1 cellular context compared by ENCODE assay signal in the genomic region with DNA sequence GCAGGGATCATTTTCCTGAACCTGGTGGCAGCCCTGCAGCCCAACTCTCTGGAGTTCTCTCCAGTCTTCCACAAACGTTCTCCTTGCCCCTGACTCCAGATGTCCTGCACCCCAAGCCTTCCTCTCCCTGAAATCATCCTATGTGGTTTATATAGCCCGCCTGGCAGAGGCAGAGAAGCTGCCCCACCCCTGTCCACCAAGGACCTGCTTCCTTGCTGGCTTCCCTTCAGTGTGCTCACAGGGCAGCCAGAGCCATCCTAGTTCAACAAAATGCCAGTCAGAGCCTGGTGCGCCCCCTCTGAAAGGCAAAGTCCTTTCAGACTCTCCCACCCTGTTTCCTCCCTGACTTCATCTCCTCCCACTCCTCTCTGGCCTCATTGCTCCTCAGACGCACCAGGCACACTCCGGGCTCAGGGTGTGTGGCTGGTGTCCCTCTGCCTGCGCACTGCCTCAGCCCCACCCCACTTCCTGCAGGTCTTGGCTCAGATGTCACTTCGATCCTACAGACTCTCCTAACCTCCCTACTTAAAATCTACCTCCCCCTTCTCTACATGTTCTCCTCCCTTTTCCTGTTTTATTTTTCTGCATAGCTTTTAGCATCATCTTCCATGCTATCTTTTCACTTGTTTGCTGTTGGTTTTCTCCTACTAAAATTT.
TF ChIP-seq lines count a peak whose summit lies in the region.

No MANE protein-coding gene starts in this region.

TF ChIP-seq in GM12878, 131 proteins besides CTCF, POLR2A, EP300 and RAD21:
- TF ChIP-seq SMARCA5 (IDR thresholded peaks at IDR 0.05) (no peak), PML (IDR thresholded peaks at IDR 0.05; ENCODE audit: low read length) (no peak), SRF (IDR thresholded peaks at IDR 0.05; ENCODE audit: low read depth in 2 of 2, low read length in 2 of 2) (no peak), TARDBP (IDR thresholded peaks at IDR 0.05; ENCODE audit: borderline replicate concordance) (no peak), KDM1A (IDR thresholded peaks at IDR 0.05; ENCODE audit: borderline replicate concordance) (no peak), ASH2L (IDR thresholded peaks at IDR 0.05; ENCODE audit: borderline replicate concordance, low read depth) (no peak), ZBED1 (IDR thresholded peaks at IDR 0.05; ENCODE audit: borderline replicate concordance) (no peak), FOXK2 (IDR thresholded peaks at IDR 0.05) (no peak)
- TF ChIP-seq, protein P1, sequence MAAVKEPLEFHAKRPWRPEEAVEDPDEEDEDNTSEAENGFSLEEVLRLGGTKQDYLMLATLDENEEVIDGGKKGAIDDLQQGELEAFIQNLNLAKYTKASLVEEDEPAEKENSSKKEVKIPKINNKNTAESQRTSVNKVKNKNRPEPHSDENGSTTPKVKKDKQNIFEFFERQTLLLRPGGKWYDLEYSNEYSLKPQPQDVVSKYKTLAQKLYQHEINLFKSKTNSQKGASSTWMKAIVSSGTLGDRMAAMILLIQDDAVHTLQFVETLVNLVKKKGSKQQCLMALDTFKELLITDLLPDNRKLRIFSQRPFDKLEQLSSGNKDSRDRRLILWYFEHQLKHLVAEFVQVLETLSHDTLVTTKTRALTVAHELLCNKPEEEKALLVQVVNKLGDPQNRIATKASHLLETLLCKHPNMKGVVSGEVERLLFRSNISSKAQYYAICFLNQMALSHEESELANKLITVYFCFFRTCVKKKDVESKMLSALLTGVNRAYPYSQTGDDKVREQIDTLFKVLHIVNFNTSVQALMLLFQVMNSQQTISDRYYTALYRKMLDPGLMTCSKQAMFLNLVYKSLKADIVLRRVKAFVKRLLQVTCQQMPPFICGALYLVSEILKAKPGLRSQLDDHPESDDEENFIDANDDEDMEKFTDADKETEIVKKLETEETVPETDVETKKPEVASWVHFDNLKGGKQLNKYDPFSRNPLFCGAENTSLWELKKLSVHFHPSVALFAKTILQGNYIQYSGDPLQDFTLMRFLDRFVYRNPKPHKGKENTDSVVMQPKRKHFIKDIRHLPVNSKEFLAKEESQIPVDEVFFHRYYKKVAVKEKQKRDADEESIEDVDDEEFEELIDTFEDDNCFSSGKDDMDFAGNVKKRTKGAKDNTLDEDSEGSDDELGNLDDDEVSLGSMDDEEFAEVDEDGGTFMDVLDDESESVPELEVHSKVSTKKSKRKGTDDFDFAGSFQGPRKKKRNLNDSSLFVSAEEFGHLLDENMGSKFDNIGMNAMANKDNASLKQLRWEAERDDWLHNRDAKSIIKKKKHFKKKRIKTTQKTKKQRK (IDR thresholded peaks at IDR 0.05; ENCODE audit: low read depth, low read length): no peak
- TF ChIP-seq, protein P2, sequence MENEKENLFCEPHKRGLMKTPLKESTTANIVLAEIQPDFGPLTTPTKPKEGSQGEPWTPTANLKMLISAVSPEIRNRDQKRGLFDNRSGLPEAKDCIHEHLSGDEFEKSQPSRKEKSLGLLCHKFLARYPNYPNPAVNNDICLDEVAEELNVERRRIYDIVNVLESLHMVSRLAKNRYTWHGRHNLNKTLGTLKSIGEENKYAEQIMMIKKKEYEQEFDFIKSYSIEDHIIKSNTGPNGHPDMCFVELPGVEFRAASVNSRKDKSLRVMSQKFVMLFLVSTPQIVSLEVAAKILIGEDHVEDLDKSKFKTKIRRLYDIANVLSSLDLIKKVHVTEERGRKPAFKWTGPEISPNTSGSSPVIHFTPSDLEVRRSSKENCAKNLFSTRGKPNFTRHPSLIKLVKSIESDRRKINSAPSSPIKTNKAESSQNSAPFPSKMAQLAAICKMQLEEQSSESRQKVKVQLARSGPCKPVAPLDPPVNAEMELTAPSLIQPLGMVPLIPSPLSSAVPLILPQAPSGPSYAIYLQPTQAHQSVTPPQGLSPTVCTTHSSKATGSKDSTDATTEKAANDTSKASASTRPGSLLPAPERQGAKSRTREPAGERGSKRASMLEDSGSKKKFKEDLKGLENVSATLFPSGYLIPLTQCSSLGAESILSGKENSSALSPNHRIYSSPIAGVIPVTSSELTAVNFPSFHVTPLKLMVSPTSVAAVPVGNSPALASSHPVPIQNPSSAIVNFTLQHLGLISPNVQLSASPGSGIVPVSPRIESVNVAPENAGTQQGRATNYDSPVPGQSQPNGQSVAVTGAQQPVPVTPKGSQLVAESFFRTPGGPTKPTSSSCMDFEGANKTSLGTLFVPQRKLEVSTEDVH (IDR thresholded peaks at IDR 0.05; ENCODE audit: low read depth, partially characterized antibody): no peak
- TF ChIP-seq, protein P3, sequence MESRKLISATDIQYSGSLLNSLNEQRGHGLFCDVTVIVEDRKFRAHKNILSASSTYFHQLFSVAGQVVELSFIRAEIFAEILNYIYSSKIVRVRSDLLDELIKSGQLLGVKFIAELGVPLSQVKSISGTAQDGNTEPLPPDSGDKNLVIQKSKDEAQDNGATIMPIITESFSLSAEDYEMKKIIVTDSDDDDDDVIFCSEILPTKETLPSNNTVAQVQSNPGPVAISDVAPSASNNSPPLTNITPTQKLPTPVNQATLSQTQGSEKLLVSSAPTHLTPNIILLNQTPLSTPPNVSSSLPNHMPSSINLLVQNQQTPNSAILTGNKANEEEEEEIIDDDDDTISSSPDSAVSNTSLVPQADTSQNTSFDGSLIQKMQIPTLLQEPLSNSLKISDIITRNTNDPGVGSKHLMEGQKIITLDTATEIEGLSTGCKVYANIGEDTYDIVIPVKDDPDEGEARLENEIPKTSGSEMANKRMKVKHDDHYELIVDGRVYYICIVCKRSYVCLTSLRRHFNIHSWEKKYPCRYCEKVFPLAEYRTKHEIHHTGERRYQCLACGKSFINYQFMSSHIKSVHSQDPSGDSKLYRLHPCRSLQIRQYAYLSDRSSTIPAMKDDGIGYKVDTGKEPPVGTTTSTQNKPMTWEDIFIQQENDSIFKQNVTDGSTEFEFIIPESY (IDR thresholded peaks at IDR 0.05): no peak
- TF ChIP-seq, protein P4, sequence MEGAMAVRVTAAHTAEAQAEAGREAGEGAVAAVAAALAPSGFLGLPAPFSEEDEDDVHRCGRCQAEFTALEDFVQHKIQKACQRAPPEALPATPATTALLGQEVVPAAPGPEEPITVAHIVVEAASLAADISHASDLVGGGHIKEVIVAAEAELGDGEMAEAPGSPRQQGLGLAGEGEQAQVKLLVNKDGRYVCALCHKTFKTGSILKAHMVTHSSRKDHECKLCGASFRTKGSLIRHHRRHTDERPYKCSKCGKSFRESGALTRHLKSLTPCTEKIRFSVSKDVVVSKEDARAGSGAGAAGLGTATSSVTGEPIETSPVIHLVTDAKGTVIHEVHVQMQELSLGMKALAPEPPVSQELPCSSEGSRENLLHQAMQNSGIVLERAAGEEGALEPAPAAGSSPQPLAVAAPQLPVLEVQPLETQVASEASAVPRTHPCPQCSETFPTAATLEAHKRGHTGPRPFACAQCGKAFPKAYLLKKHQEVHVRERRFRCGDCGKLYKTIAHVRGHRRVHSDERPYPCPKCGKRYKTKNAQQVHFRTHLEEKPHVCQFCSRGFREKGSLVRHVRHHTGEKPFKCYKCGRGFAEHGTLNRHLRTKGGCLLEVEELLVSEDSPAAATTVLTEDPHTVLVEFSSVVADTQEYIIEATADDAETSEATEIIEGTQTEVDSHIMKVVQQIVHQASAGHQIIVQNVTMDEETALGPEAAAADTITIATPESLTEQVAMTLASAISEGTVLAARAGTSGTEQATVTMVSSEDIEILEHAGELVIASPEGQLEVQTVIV (IDR thresholded peaks at IDR 0.05; ENCODE audit: borderline replicate concordance, partially characterized antibody): no peak
